Comparison of ENCODE assay signal across 19 cellular contexts in genomic region chr18:75250471-75250821, GRCh38. TPM values are rescaled to one million over a fixed set of nuclear protein-coding genes. Genes with fewer than 3 reads are reported as not detected.
DNase-seq lines count a peak whose midpoint lies in the region; ATAC-seq and TF ChIP-seq lines count a peak whose summit lies in the region.
"Had no signal": no experiment of that assay in that cellular context is flagged by ENCODE, and none has a peak within 500 bp of the region (broad histone marks: within the 10 kb centered on the region; RNA-seq: fewer than 3 reads in every experiment).

No MANE protein-coding gene starts in this region.

- ATAC-seq in left ventricle myocardium superior (no peak), left lobe of liver (peak; percentile 72), GM19467 (IDR thresholded peaks at IDR 0.05; ENCODE audit: unreplicated experiment) (no peak), body of pancreas (no peak)
- ATAC-seq: activated CD4-positive, alpha-beta T cell treated with anti-CD3 and anti-CD28 coated beads for 36 hours; activated T-cell treated with anti-CD3 and anti-CD28 coated beads, Interleukin-2, amount 50 U/mL, for 72 hours; Panc1 had no signal

- intact Hi-C loops in left ventricle myocardium inferior (cut with micrococcal nuclease) = no loop called here
- intact Hi-C loops in left ventricle myocardium superior (cut with micrococcal nuclease) = no loop called here
- intact Hi-C loops in ovary (cut with DNase I) = loop anchor here in 1 of 4 donors (5.0 kb wide), 1 partner anchor 38 kb away; the partner anchor contains the start of gene TSHZ1
- intact Hi-C loops in body of pancreas (cut with DNase I) = no loop called here

- TF ChIP-seq POLR2A in ovary (IDR thresholded peaks at IDR 0.05) (no peak), Peyer's patch (IDR thresholded peaks at IDR 0.05) (no peak), body of pancreas (IDR thresholded peaks at IDR 0.05) (no peak)

- 17 to 70% (median 26%) methylated on average over 17 to 20 of the region's 20 CpGs for WGBS in ovary, 3 donors
- WGBS in body of pancreas, 2 donors = 93 to 94% methylated on average over 14 to 16 of the region's 20 CpGs

- no peak for TF ChIP-seq EP300 in ovary (IDR thresholded peaks at IDR 0.05)

- DNase-seq in left ventricle myocardium inferior = no peak
- no peak for DNase-seq in left ventricle myocardium superior
- DNase-seq in left lobe of liver (ENCODE audit: low spot score) = peak; percentile 54
- peak in 4 of 5 donors; percentile 48 to 66 (median 56) for DNase-seq in ovary
- no peak for DNase-seq in HuH-7 (ENCODE audit: low spot score)
- no peak for DNase-seq in Peyer's patch
- DNase-seq in body of pancreas = no peak
- DNase-seq: activated T-cell treated with anti-CD3 and anti-CD28 coated beads, Interleukin-2, amount 50 U/mL, for 72 hours; anterior cingulate cortex; COR-L47; effector memory CD4-positive, alpha-beta T cell; mesendoderm; nephron progenitor cell; posterior cingulate gyrus had no signal

- H3K9me3 ChIP-seq in left ventricle myocardium inferior (replicated peaks) (no peaks in the 10 kb centered on the region), ovary (no peaks in the 10 kb centered on the region), Peyer's patch (no peaks in the 10 kb centered on the region), body of pancreas (no peaks in the 10 kb centered on the region)
- H3K9me3 ChIP-seq: SJSA1, thoracic aorta had no signal

- H3K27ac ChIP-seq in left ventricle myocardium inferior (replicated peaks) = peak overlapping the region; percentile 85
- peak overlapping the region; percentile 81 to 84 for H3K27ac ChIP-seq in ovary
- H3K27ac ChIP-seq in Peyer's patch = peak overlapping the region in 1 of 4 donors; percentile 0
- no peak overlapping the region for H3K27ac ChIP-seq in body of pancreas
- H3K27ac ChIP-seq: SJSA1, thoracic aorta had no signal

- H3K4me3 ChIP-seq in left ventricle myocardium inferior (no peak overlapping the region), ovary (peak overlapping the region; percentile 15), Peyer's patch (no peak overlapping the region), body of pancreas (no peak overlapping the region)
- H3K4me3 ChIP-seq: SJSA1, thoracic aorta had no signal

- TF ChIP-seq CTCF in left ventricle myocardium inferior (IDR thresholded peaks at IDR 0.05; ENCODE audit: borderline replicate concordance) (no peak), ovary (IDR thresholded peaks at IDR 0.05) (no peak), Peyer's patch (IDR thresholded peaks at IDR 0.05) (no peak), body of pancreas (IDR thresholded peaks at IDR 0.05) (no peak)

- H3K4me1 ChIP-seq in left ventricle myocardium inferior (peaks cover 76% of the 10 kb centered on the region), ovary (ENCODE audit: insufficient read depth) (peaks cover 26% of the 10 kb centered on the region), Peyer's patch (peaks cover 4 to 27% (median 5%) of the 10 kb centered on the region in 4 donors), body of pancreas (peaks cover 16% of the 10 kb centered on the region)

- no peaks in the 10 kb centered on the region for H3K36me3 ChIP-seq in left ventricle myocardium inferior
- no peaks in the 10 kb centered on the region for H3K36me3 ChIP-seq in ovary
- H3K36me3 ChIP-seq in Peyer's patch = no peaks in the 10 kb centered on the region
- H3K36me3 ChIP-seq in body of pancreas (replicated peaks in 1 of 2; ENCODE audit: insufficient read depth in 1 of 2, low read depth in 2 of 2) = no peaks in the 10 kb centered on the region
- H3K36me3 ChIP-seq: SJSA1, thoracic aorta had no signal

- H3K27me3 ChIP-seq in left ventricle myocardium inferior (ENCODE audit: low read depth) (no peaks in the 10 kb centered on the region), ovary (no peaks in the 10 kb centered on the region), Peyer's patch (no peaks in the 10 kb centered on the region), body of pancreas (no peaks in the 10 kb centered on the region)
- H3K27me3 ChIP-seq: SJSA1 had no signal

RNA-seq across cellular contexts. Expression of gene TSHZ1, which starts 39.8 kb away (rescaled TPM):
- total RNA-seq in left ventricle myocardium inferior = 24.6 TPM
- total RNA-seq in left ventricle myocardium superior = 24.7 TPM
- 12.1 TPM for total RNA-seq in left lobe of liver
- 100 to 1,000 TPM in 1 of 7 donors, 10 to 100 TPM in 6; 28.5 to 109 (median 69.0) TPM for total RNA-seq in ovary
- polyA plus RNA-seq in ovary = 10 to 100 TPM; 27.9 to 51.8 TPM
- total RNA-seq in Peyer's patch = 10 to 100 TPM; 12.4 to 34.8 (median 28.4) TPM
- 10 to 100 TPM in 1 of 2 donors, 1 to 10 TPM in 1; 8.3 to 11.2 TPM for total RNA-seq in body of pancreas

RNA-seq across cellular contexts. Expression of gene PTGR3, which starts 41.5 kb away (rescaled TPM):
- total RNA-seq in left ventricle myocardium inferior (77.3 TPM), left ventricle myocardium superior (69.6 TPM), left lobe of liver (25.4 TPM), ovary (10 to 100 TPM; 15.4 to 55.7 (median 32.6) TPM), Peyer's patch (10 to 100 TPM; 19.6 to 24.1 (median 20.8) TPM), body of pancreas (10 to 100 TPM in 1 of 2 donors, 1 to 10 TPM in 1; 8.9 to 26.5 TPM)
- 10 to 100 TPM; 19.8 to 28.4 TPM for polyA plus RNA-seq in ovary

Comparison
In these comparisons a context has a peak if more than half of its experiments do, and no peak if none do; other contexts are left out.
1. DNase-seq: peak in left lobe of liver (single experiment) and ovary (4 of 5); none in left ventricle myocardium inferior (single experiment), left ventricle myocardium superior (single experiment), HuH-7 (single experiment), Peyer's patch (0 of 3) and body of pancreas (0 of 4).
2. H3K27ac ChIP-seq: peak in left ventricle myocardium inferior (single experiment) and ovary (2 of 2); none in body of pancreas (0 of 4).